19 cellular contexts compared by ENCODE assay signal in the genomic region with DNA sequence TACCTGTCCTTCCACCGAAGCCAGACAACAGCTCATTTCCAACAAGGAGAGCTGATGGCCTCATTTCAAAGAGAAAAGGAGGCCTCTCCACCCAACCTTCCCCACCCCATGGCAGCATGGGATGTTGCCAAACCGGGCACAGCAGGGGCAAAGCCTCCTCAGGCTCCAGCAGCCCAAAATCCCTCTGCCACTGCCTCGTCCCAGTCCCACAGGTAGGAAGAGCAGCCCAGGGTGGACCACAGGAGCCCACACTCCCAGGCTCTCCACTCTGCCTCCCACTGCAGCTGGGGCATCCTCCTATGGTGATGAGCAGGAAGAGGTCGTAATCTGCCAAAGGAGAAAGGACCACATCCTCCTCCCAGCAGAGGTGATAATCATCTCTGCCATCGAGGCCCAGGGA. TPM values are rescaled to one million over a fixed set of nuclear protein-coding genes. Genes with fewer than 3 reads are reported as not detected.
A peak's percentile ranks its signal among the peaks of the same experiment; 100 is the strongest.
DNase-seq lines count a peak whose midpoint lies in the region; ATAC-seq, FAIRE-seq and TF ChIP-seq lines count a peak whose summit lies in the region.
"Had no signal": no experiment of that assay in that cellular context is flagged by ENCODE, and none has a peak within 500 bp of the region (broad histone marks: within the 10 kb centered on the region; RNA-seq: fewer than 3 reads in every experiment).

No MANE protein-coding gene starts in this region.

- DNase-seq in right lobe of liver (peak in 2 of 3 donors; percentile 31 to 34), HepG2 (ENCODE audit: low spot score) (no peak), ecto neural progenitor cell (ENCODE audit: low spot score) (peak; percentile 14), osteocyte (ENCODE audit: extremely low spot score, unreplicated experiment) (peak; percentile 73), MV-4-11 (lab: John Stamatoyannopoulos, UW) (no peak), T-helper 17 cell (no peak), NOMO-1 (lab: John Stamatoyannopoulos, UW; ENCODE audit: unreplicated experiment in 2 of 2) (no peak)
- DNase-seq: CD4-positive, alpha-beta memory T cell; DMS153; GF-D8; GOT3; NCI-H1417 treated with DMSO at 0.1 percent for 48 hours; NCI-H187 treated with DMSO at 0.1 percent for 48 hours; NCI-H226; NCI-H524; NCI-H82 had no signal

- peaks cover 14% of the 10 kb centered on the region for H3K36me3 Mint-ChIP-seq in osteocyte (ENCODE audit: unreplicated experiment)
- H3K36me3 Mint-ChIP-seq in T-helper 17 cell (ENCODE audit: low read depth): peaks cover 7% of the 10 kb centered on the region

- TF ChIP-seq CTCF in right lobe of liver (IDR thresholded peaks at IDR 0.05) (no peak), HepG2 (CRISPR knock-in tag; IDR thresholded peaks at IDR 0.05) (no peak), osteocyte (IDR thresholded peaks at IDR 0.05) (no peak)

- H3K36me3 ChIP-seq in right lobe of liver: peaks cover 0 to 25% (median 9%) of the 10 kb centered on the region in 4 donors
- peaks cover 0 to 7% of the 10 kb centered on the region in 2 experiments; a peak in 3 of 5 replicates for H3K36me3 ChIP-seq in HepG2 (replicated peaks in 1 of 2; ENCODE audit: control insufficient read depth in 1 of 2, insufficient read depth in 2 of 2, low read length in 2 of 2)
- H3K36me3 ChIP-seq: BLaER1 had no signal

- H3K27me3 ChIP-seq in right lobe of liver: no peaks in the 10 kb centered on the region
- H3K27me3 ChIP-seq in HepG2 (ENCODE audit: control insufficient read depth in 1 of 2, insufficient read depth in 2 of 2, low read length in 2 of 2): no peaks in the 10 kb centered on the region
- H3K27me3 ChIP-seq: BLaER1, SJSA1 had no signal

- H3K9me3 Mint-ChIP-seq in osteocyte (ENCODE audit: unreplicated experiment): no peaks in the 10 kb centered on the region
- H3K9me3 Mint-ChIP-seq: CD4-positive, alpha-beta memory T cell had no signal

- no peak for TF ChIP-seq POLR2A in right lobe of liver (IDR thresholded peaks at IDR 0.05)
- TF ChIP-seq POLR2A in HepG2 (IDR thresholded peaks at IDR 0.05; ENCODE audit: insufficient read depth in 1 of 2, low read depth in 2 of 2, low read length in 2 of 2): no peak

- BruUV-seq in HepG2 (replicated peaks; lab: Mats Ljungman, UMichigan): no TSS peak

- H3K4me3 ChIP-seq in right lobe of liver (no peak overlapping the region), HepG2 (replicated peaks in 1 of 3; ENCODE audit: insufficient read depth in 1 of 3, low read depth in 2 of 3, low read length in 3 of 3) (no peak overlapping the region)
- H3K4me3 ChIP-seq: BLaER1, SJSA1 had no signal

- no peak for TF ChIP-seq RAD21 in HepG2 (CRISPR knock-in tag; IDR thresholded peaks at IDR 0.05)

- intact Hi-C loops in right lobe of liver (cut with DNase I) (no loop called here), HepG2 (cut with micrococcal nuclease; ENCODE audit: unreplicated experiment) (no loop called here)

- CTCF ChIA-PET in HepG2 (lab: Yijun Ruan, JAX; ENCODE audit: low intra/inter-chr PET ratio, low total read pairs): no interaction called here

- H3K27ac Mint-ChIP-seq in osteocyte (ENCODE audit: unreplicated experiment): no peak overlapping the region
- H3K27ac Mint-ChIP-seq in T-helper 17 cell: no peak overlapping the region

- TF ChIP-seq EP300 in HepG2 (IDR thresholded peaks at IDR 0.05; ENCODE audit: low read depth in 2 of 2, low read length in 2 of 2) (no peak), HepG2 (CRISPR knock-in tag; IDR thresholded peaks at IDR 0.05; ENCODE audit: borderline replicate concordance) (no peak)

- FAIRE-seq in HepG2 (lab: Jason Lieb, UNC): no peak

- H2AFZ ChIP-seq in HepG2 (ENCODE audit: low read length): no peak overlapping the region

- H3K27ac ChIP-seq in right lobe of liver: no peak overlapping the region
- H3K27ac ChIP-seq in HepG2 (ENCODE audit: extremely low read length, insufficient read depth, low read length): no peak overlapping the region
- H3K27ac ChIP-seq: BLaER1, KMS-11, SJSA1 had no signal

- H3K4me1 Mint-ChIP-seq in osteocyte (ENCODE audit: unreplicated experiment): no peaks in the 10 kb centered on the region
- H3K4me1 Mint-ChIP-seq in T-helper 17 cell: peaks cover 24% of the 10 kb centered on the region

- H4K20me1 ChIP-seq in HepG2 (ENCODE audit: insufficient read depth, low read length): no peaks in the 10 kb centered on the region
- H4K20me1 ChIP-seq: BLaER1 had no signal

- H3K79me2 ChIP-seq in HepG2 (ENCODE audit: insufficient read depth, low read length): no peaks in the 10 kb centered on the region

- H3K4me3 Mint-ChIP-seq in osteocyte (ENCODE audit: unreplicated experiment): no peak overlapping the region
- H3K4me3 Mint-ChIP-seq in T-helper 17 cell: no peak overlapping the region
- H3K4me3 Mint-ChIP-seq: CD4-positive, alpha-beta memory T cell had no signal

- H3K27me3 Mint-ChIP-seq in osteocyte (ENCODE audit: unreplicated experiment) (no peaks in the 10 kb centered on the region), T-helper 17 cell (no peaks in the 10 kb centered on the region)
- H3K27me3 Mint-ChIP-seq: CD4-positive, alpha-beta memory T cell had no signal

- 67% methylated on average over 4 of the region's 5 CpGs for WGBS in right lobe of liver (ENCODE audit: insufficient coverage, low coverage, low lambda C conversion rate, missing lambda C conversion rate)
- 97% methylated on average over 5 of the region's 5 CpGs for WGBS in HepG2 (ENCODE audit: low lambda C conversion rate)

- ATAC-seq in right lobe of liver: no peak
- no peak for ATAC-seq in HepG2
- no peak for ATAC-seq in T-helper 17 cell

- H3K9me3 ChIP-seq in right lobe of liver (no peaks in the 10 kb centered on the region), HepG2 (ENCODE audit: low read length) (no peaks in the 10 kb centered on the region), T-helper 17 cell (ENCODE audit: control insufficient read depth, low read length, poor library complexity, severe bottlenecking) (no peaks in the 10 kb centered on the region)
- H3K9me3 ChIP-seq: BLaER1, SJSA1 had no signal

- no peak overlapping the region for H3K4me2 ChIP-seq in HepG2 (ENCODE audit: low read depth, low read length)
- H3K4me2 ChIP-seq: BLaER1, KMS-11 had no signal

- POLR2A ChIA-PET in HepG2 (lab: Yijun Ruan, JAX): no interaction called here

- in situ Hi-C loops in HepG2 (cut with HindIII; ENCODE audit: extremely low pct_ligation_motif_present, low pct_unique_long_range_greater_than_20kb): no loop called here

- H3K4me1 ChIP-seq in right lobe of liver: no peaks in the 10 kb centered on the region
- H3K4me1 ChIP-seq in HepG2 (ENCODE audit: insufficient read depth, low read length): no peaks in the 10 kb centered on the region

- H3K9ac ChIP-seq in HepG2 (ENCODE audit: insufficient read depth, low read depth, low read length): no peak overlapping the region
- H3K9ac ChIP-seq: BLaER1, KMS-11 had no signal

TF ChIP-seq in HepG2, 621 proteins besides CTCF, POLR2A, EP300 and RAD21 (continues in another document):
- TF ChIP-seq EHMT2 (IDR thresholded peaks at IDR 0.05; ENCODE audit: borderline replicate concordance, low read depth, low read length) (no peak), ZNF674 (CRISPR knock-in tag; IDR thresholded peaks at IDR 0.05; ENCODE audit: low read depth) (no peak), HDAC1 (CRISPR knock-in tag; IDR thresholded peaks at IDR 0.05) (no peak), BORCS8-MEF2B (CRISPR knock-in tag; IDR thresholded peaks at IDR 0.05) (no peak), MTF2 (CRISPR knock-in tag; IDR thresholded peaks at IDR 0.05; ENCODE audit: borderline replicate concordance) (no peak), PHF20 (CRISPR knock-in tag; IDR thresholded peaks at IDR 0.05) (no peak), MIER2 (CRISPR knock-in tag; IDR thresholded peaks at IDR 0.05) (no peak), KMT2B (CRISPR knock-in tag; IDR thresholded peaks at IDR 0.05) (no peak)

RNA-seq across cellular contexts. Expression of a gene that starts 50.9 kb away (rescaled TPM):
- total RNA-seq in right lobe of liver: 100 to 1,000 TPM; 121 to 261 (median 167) TPM
- total RNA-seq in HepG2 (2016; rRNA removed; fragmentation: Illumina TruSeq; extraction: Trizol): 75.1 and 81.0 TPM in 2 replicates
- total RNA-seq in HepG2 (2016; cell fraction: cytosol; rRNA removed; fragmentation: Illumina TruSeq; extraction: Trizol; ENCODE audit: low read depth): 12.2 and 14.5 TPM in 2 replicates
- total RNA-seq in HepG2 (2016; cell fraction: insoluble cytoplasmic fraction; rRNA removed; fragmentation: Illumina TruSeq; extraction: Trizol): 76.9 and 79.4 TPM in 2 replicates
- total RNA-seq in HepG2 (2016; cell fraction: membrane; rRNA removed; fragmentation: Illumina TruSeq; extraction: Trizol): 29.4 and 31.9 TPM in 2 replicates
- 35.5 and 39.2 TPM in 2 replicates for total RNA-seq in HepG2 (2016; cell fraction: nucleus; rRNA removed; fragmentation: Illumina TruSeq; extraction: Trizol)
- 60.7 and 63.7 TPM in 2 replicates for polyA plus RNA-seq in HepG2 (2011; rRNA removed)
- polyA plus RNA-seq in HepG2 (2011; cell fraction: cytosol; rRNA removed): 56.0 and 100 TPM in 2 replicates
- polyA plus RNA-seq in HepG2 (2011; cell fraction: nucleus; rRNA removed): 50.1 and 50.6 TPM in 2 replicates
- 45.4 and 52.9 TPM in 2 replicates for polyA plus RNA-seq in HepG2 (2012)
- 14.1 and 18.0 TPM in 2 replicates for polyA plus RNA-seq in HepG2 (2016; cell fraction: cytosol; fragmentation: Illumina TruSeq; extraction: Trizol; ENCODE audit: low read depth)
- polyA plus RNA-seq in HepG2 (2016; cell fraction: insoluble cytoplasmic fraction; fragmentation: Illumina TruSeq; extraction: Trizol; ENCODE audit: low read depth): 103 and 110 TPM in 2 replicates
- polyA plus RNA-seq in HepG2 (2016; cell fraction: membrane; fragmentation: Illumina TruSeq; extraction: Trizol; ENCODE audit: low read depth): 30.2 and 30.4 TPM in 2 replicates
- 79.7 and 88.3 TPM in 2 replicates for polyA plus RNA-seq in HepG2 (2016; cell fraction: nucleus; fragmentation: Illumina TruSeq; extraction: Trizol; ENCODE audit: insufficient read depth, low read depth)
- polyA minus RNA-seq in HepG2 (2011; rRNA and poly(A)+ RNA removed; ENCODE audit: low replicate concordance): 62.3 and 119 TPM in 2 replicates
- polyA minus RNA-seq in HepG2 (2011; cell fraction: cytosol; rRNA and poly(A)+ RNA removed): 32.5 and 35.0 TPM in 2 replicates
- 14.2 and 19.1 TPM in 2 replicates for polyA minus RNA-seq in HepG2 (2011; cell fraction: nucleus; rRNA and poly(A)+ RNA removed)
- 106 and 113 TPM in 2 replicates for total RNA-seq in osteocyte
- 10 to 100 TPM; 38.5 to 41.4 TPM for total RNA-seq in T-helper 17 cell

Comparison
In these comparisons a context has a peak if more than half of its experiments do, and no peak if none do; other contexts are left out.
1. DNase-seq: peak in right lobe of liver (2 of 3), ecto neural progenitor cell (single experiment) and osteocyte (single experiment); none in HepG2 (single experiment), MV-4-11 (single experiment), T-helper 17 cell (0 of 3) and NOMO-1 (0 of 2).